9 cellular contexts compared by ENCODE assay signal in genomic region chr6:149484733-149485700, GRCh38. TPM values are rescaled to one million over a fixed set of nuclear protein-coding genes. Genes with fewer than 3 reads are reported as not detected.
A peak's percentile ranks its signal among the peaks of the same experiment; 100 is the strongest.
DNase-seq lines count a peak whose midpoint lies in the region; ATAC-seq and TF ChIP-seq lines count a peak whose summit lies in the region.
"Had no signal": no experiment of that assay in that cellular context is flagged by ENCODE, and none has a peak within 500 bp of the region (broad histone marks: within the 10 kb centered on the region; RNA-seq: fewer than 3 reads in every experiment).

Gene ZC3H12D, minus strand, starts transcription at chr6:149485014. Its CDS starts 10,471 bp downstream, at chr6:149474543.

- H3K9ac ChIP-seq in skeletal muscle satellite cell (ENCODE audit: low read depth, low read length) = no peak within 1 kb of the TSS

- H3F3A ChIP-seq in DOHH2 (ENCODE audit: control insufficient read depth, insufficient read depth) = peaks cover 38% of the 10 kb centered on the region

- DNase-seq in LoVo (ENCODE audit: low spot score) (peak; percentile 86), NCI-H1092 (lab: John Stamatoyannopoulos, UW) (no peak), DMS 273 (lab: John Stamatoyannopoulos, UW; ENCODE audit: unreplicated experiment) (no peak)
- DNase-seq in activated CD8-positive, alpha-beta T cell treated with anti-CD3 and anti-CD28 coated beads for 36 hours = peak; percentile 92

- H3K36me3 ChIP-seq in DOHH2 (ENCODE audit: control insufficient read depth, low read length) (peaks cover 28% of the 10 kb centered on the region), skeletal muscle satellite cell (ENCODE audit: insufficient read depth, low read length) (no peaks in the 10 kb centered on the region)

- H3K4me2 ChIP-seq in DOHH2 (ENCODE audit: low read length) = peak within 1 kb of the TSS; percentile 99
- peak within 1 kb of the TSS; percentile 78 for H3K4me2 ChIP-seq in skeletal muscle satellite cell (ENCODE audit: low read length)

- H3K27ac Mint-ChIP-seq in activated CD8-positive, alpha-beta T cell treated with anti-CD3 and anti-CD28 coated beads for 36 hours = peak within 1 kb of the TSS; percentile 99

- H3K4me1 ChIP-seq in DOHH2 (ENCODE audit: control insufficient read depth, low read length) (peaks cover 89% of the 10 kb centered on the region), skeletal muscle satellite cell (ENCODE audit: control insufficient read depth, insufficient read depth, low read length) (peaks cover 14% of the 10 kb centered on the region)

- peaks cover 74% of the 10 kb centered on the region for H3K4me1 Mint-ChIP-seq in activated CD8-positive, alpha-beta T cell treated with anti-CD3 and anti-CD28 coated beads for 36 hours (ENCODE audit: low read depth)

- H3K9me3 ChIP-seq in DOHH2 (ENCODE audit: control insufficient read depth, insufficient read depth, low read length) = no peaks in the 10 kb centered on the region
- H3K9me3 ChIP-seq in skeletal muscle satellite cell (replicated peaks; ENCODE audit: low read length) = no peaks in the 10 kb centered on the region

- H4K20me1 ChIP-seq in DOHH2 (ENCODE audit: control insufficient read depth, insufficient read depth, low read depth, low read length) = no peaks in the 10 kb centered on the region

- H3K36me3 Mint-ChIP-seq in activated CD8-positive, alpha-beta T cell treated with anti-CD3 and anti-CD28 coated beads for 36 hours (ENCODE audit: low read depth) = peaks cover 39% of the 10 kb centered on the region

- H3K9me3 Mint-ChIP-seq in activated CD8-positive, alpha-beta T cell treated with anti-CD3 and anti-CD28 coated beads for 36 hours = no peaks in the 10 kb centered on the region

- peak within 1 kb of the TSS; percentile 85 for H3K4me3 Mint-ChIP-seq in activated CD8-positive, alpha-beta T cell treated with anti-CD3 and anti-CD28 coated beads for 36 hours

- TF ChIP-seq CTCF in DOHH2 (IDR thresholded peaks at IDR 0.05; ENCODE audit: low read depth, low read length, poor library complexity, severe bottlenecking) = peak; percentile 52
- TF ChIP-seq CTCF in activated CD8-positive, alpha-beta T cell treated with anti-CD3 and anti-CD28 coated beads for 36 hours (IDR thresholded peaks at IDR 0.05) = peak; percentile 39

- ATAC-seq in GM21576 (IDR thresholded peaks at IDR 0.05; ENCODE audit: unreplicated experiment) (peak; percentile 33), esophagus mucosa (peak; percentile 34)
- peak; percentile 77 for ATAC-seq in activated CD8-positive, alpha-beta T cell treated with anti-CD3 and anti-CD28 coated beads for 36 hours

- intact Hi-C loops in activated CD8-positive, alpha-beta T cell treated with anti-CD3 and anti-CD28 coated beads for 36 hours (cut with micrococcal nuclease) = loop anchor here (2.0 kb wide), 1 partner anchor 24 kb away; no protein-coding TSS in a partner anchor

- CTCF ChIA-PET in activated CD8-positive, alpha-beta T cell treated with anti-CD3 and anti-CD28 coated beads for 36 hours (lab: Charles Lee) = interaction anchor here (0.6 to 3.9 kb wide), 9 partner anchors 19 to 456 kb away, joined by 3 to 32 read pairs (median 4); partner anchors contain the start of gene GINM1

- H3K27me3 ChIP-seq in DOHH2 (ENCODE audit: control insufficient read depth, low read length) (no peaks in the 10 kb centered on the region), skeletal muscle satellite cell (ENCODE audit: control insufficient read depth, insufficient read depth, low read length) (no peaks in the 10 kb centered on the region)

- peaks cover 32% of the 10 kb centered on the region for H3K79me2 ChIP-seq in DOHH2 (ENCODE audit: control insufficient read depth, low read length)

- H3K4me3 ChIP-seq in DOHH2 (ENCODE audit: low read length) (peak within 1 kb of the TSS; percentile 89), skeletal muscle satellite cell (ENCODE audit: low read length) (peak within 1 kb of the TSS; percentile 35)

- POLR2A ChIA-PET in activated CD8-positive, alpha-beta T cell treated with anti-CD3 and anti-CD28 coated beads for 36 hours (lab: Charles Lee) = interaction anchor here (0.9 to 2.9 kb wide), 11 partner anchors 11 to 167 kb away, joined by 3 to 22 read pairs (median 4); no protein-coding TSS in a partner anchor

- no peaks in the 10 kb centered on the region for H3K27me3 Mint-ChIP-seq in activated CD8-positive, alpha-beta T cell treated with anti-CD3 and anti-CD28 coated beads for 36 hours

- H3K9me2 ChIP-seq in DOHH2 (replicated peaks; ENCODE audit: control insufficient read depth, low read length) = no peaks in the 10 kb centered on the region

- H3K27ac ChIP-seq in DOHH2 (ENCODE audit: low read depth, low read length) = peak within 1 kb of the TSS; percentile 100

RNA-seq across cellular contexts. Expression of gene ZC3H12D, which starts in this region (rescaled TPM):
- total RNA-seq in activated CD8-positive, alpha-beta T cell treated with anti-CD3 and anti-CD28 coated beads for 36 hours = 10 to 100 TPM; 37.7 to 39.0 TPM
- 0.36 TPM for total RNA-seq in esophagus mucosa
- under 0.01 and 0.25 TPM in 2 replicates for total RNA-seq in skeletal muscle satellite cell (2012; rRNA removed)
- total RNA-seq: SK-MEL-5 had no signal

Comparison
In these comparisons a context has a peak if more than half of its experiments do, and no peak if none do; other contexts are left out.
1. RNA of gene ZC3H12D (total RNA-seq): 37.7 to 39.0 TPM in activated CD8-positive, alpha-beta T cell treated with anti-CD3 and anti-CD28 coated beads for 36 hours; 0.36 TPM in esophagus mucosa (single experiment); every median in the first group is over 10 times any median in the second.
2. Peak in ATAC-seq in esophagus mucosa; RNA of the gene not detected or under 1 TPM.
3. DNase-seq: peak in LoVo (single experiment) and activated CD8-positive, alpha-beta T cell treated with anti-CD3 and anti-CD28 coated beads for 36 hours (single experiment); none in NCI-H1092 (single experiment) and DMS 273 (single experiment).
4. Peak in every context shown above with its lines, with median percentiles within 50 percentile points of each other: ATAC-seq.